ENCODE assay signal across 22 cellular contexts in the genomic region with DNA sequence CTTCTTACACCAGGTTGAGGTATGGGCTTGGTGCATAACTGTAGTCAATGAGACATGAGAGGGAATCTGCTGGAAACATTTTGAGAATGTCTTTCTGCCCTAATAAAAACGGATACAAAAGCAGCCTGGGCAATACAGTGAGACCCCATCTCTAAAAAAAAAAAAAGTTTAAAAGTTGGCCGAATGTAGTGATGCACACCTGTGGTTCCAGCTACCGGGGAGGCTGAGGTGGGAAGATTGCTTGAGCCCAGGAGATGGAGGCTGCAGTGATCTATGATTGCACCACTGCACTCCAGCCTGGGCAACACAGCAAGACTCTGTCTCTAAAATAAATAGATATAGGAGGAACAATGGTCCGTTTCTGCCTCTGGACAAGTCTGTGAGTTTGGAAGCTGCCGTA.
"Had no signal": no experiment of that assay in that cellular context is flagged by ENCODE, and none has a peak within 500 bp of the region (broad histone marks: within the 10 kb centered on the region; RNA-seq: fewer than 3 reads in every experiment).

No MANE protein-coding gene starts in this region.

- DNase-seq: dermis blood vessel endothelial cell; dorsolateral prefrontal cortex; effector CD4-positive, alpha-beta T cell; effector memory CD4-positive, alpha-beta T cell; foreskin keratinocyte; heart left ventricle; hypothalamus; immature natural killer cell; islet precursor cell; left cardiac atrium; left lung; left ventricle myocardium superior; mammary epithelial cell; mesendoderm; midbrain; naive thymus-derived CD4-positive, alpha-beta T cell had no signal

- H3K27me3 ChIP-seq: foreskin keratinocyte, gastroesophageal sphincter, hepatocyte had no signal

- H3K27ac Mint-ChIP-seq: immature natural killer cell; memory B cell; naive thymus-derived CD4-positive, alpha-beta T cell had no signal

- H3K4me3 ChIP-seq: coronary artery, dorsolateral prefrontal cortex, esophagus muscularis mucosa, gastroesophageal sphincter, heart left ventricle, hepatocyte, left lung, lung had no signal

- H3K4me1 ChIP-seq: esophagus muscularis mucosa, foreskin keratinocyte, gastroesophageal sphincter, left lung had no signal

- H3K4me2 ChIP-seq: hepatocyte had no signal

- H3K9me3 Mint-ChIP-seq: memory B cell had no signal

- H3K4me3 Mint-ChIP-seq: immature natural killer cell; memory B cell; naive thymus-derived CD4-positive, alpha-beta T cell had no signal

- H3K4me1 Mint-ChIP-seq: immature natural killer cell, memory B cell had no signal

- H3K36me3 ChIP-seq: esophagus muscularis mucosa, gastroesophageal sphincter, heart left ventricle, left lung had no signal

- H3K27ac ChIP-seq: coronary artery, dorsolateral prefrontal cortex, esophagus muscularis mucosa, foreskin keratinocyte, gastroesophageal sphincter, heart left ventricle, hepatocyte, left lung had no signal

- H3K36me3 Mint-ChIP-seq: immature natural killer cell; memory B cell; naive thymus-derived CD4-positive, alpha-beta T cell had no signal

- ATAC-seq: foreskin keratinocyte; gastroesophageal sphincter; heart left ventricle; left cardiac atrium; left lung; left ventricle myocardium superior; naive thymus-derived CD4-positive, alpha-beta T cell had no signal

- H3K9me3 ChIP-seq: left lung had no signal
